ENCODE assay signal across 7 cellular contexts in the genomic region with DNA sequence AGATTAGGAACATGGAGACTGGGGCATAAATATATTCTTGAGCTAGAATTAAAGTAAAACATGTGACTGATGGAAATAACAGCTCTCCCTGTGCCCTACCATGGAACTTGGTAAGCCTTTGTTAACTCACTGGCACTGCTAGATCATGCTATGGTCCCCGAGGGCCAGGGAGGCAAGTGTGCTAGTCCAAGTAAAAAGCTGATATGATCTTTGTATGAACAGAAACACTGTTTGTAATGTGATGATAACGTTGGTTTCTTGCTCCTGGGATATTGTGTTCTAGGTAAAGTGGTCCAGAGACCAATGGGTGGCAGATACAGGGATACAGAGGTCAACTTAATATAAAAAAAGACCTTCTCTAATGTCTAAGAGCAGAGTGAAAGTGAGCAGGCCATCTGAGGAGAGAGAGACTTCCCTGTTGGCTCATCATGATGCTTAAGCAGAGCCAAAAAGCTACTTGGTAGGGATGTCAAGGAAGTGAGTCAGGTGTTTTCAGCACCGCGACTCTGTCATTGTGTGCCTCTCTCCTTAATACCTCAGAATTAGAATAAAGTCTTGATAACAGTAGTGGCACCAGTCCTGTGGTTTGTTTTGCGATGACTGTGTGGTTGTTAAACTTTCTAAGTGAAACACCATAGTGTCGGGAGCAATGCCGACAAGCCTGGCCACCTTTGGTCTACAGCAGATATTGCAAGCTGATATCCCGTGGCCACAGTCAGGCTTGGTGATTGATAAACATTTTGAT. TPM values are rescaled to one million over a fixed set of nuclear protein-coding genes. Genes with fewer than 3 reads are reported as not detected.
DNase-seq lines count a peak whose midpoint lies in the region; ATAC-seq, FAIRE-seq and TF ChIP-seq lines count a peak whose summit lies in the region.

No MANE protein-coding gene starts in this region.

- DNase-seq in GM19240 (ENCODE audit: insufficient read length, low spot score) = peak; percentile 8
- no peak for DNase-seq in activated B cell treated with CpG ODN at 0.5 μM for 24 hours
- DNase-seq in endothelial cell of umbilical vein (ENCODE audit: low read depth, low spot score) = peak; percentile 49
- DNase-seq in stimulated activated CD8-positive, alpha-beta memory T cell treated with anti-CD3 and anti-CD28 coated beads, Interleukin-7, amount 100 ng/mL, for 24 hours (ENCODE audit: low read depth) = peak; percentile 11
- no peak for DNase-seq in NCI-H510A (lab: John Stamatoyannopoulos, UW)
- no peak for DNase-seq in left lung

- H3K4me3 Mint-ChIP-seq in activated B cell treated with CpG ODN at 0.5 μM for 24 hours = peak overlapping the region; percentile 39

- H3K4me1 ChIP-seq in endothelial cell of umbilical vein (ENCODE audit: control insufficient read depth, extremely low read depth, insufficient read depth, low read length) (peaks cover 8% of the 10 kb centered on the region), left lung (no peaks in the 10 kb centered on the region)

- TF ChIP-seq CTCF in activated B cell treated with CpG ODN at 0.5 μM for 24 hours (IDR thresholded peaks at IDR 0.05) = no peak
- TF ChIP-seq CTCF in endothelial cell of umbilical vein (IDR thresholded peaks at IDR 0.05; ENCODE audit: extremely low read depth in 1 of 2, insufficient read depth in 1 of 2, low read depth in 1 of 2, low read length in 2 of 2) = no peak
- no peak for TF ChIP-seq CTCF in left lung (IDR thresholded peaks at IDR 0.05)

- H2AFZ ChIP-seq in endothelial cell of umbilical vein (ENCODE audit: low read depth, low read length) = no peak overlapping the region

- intact Hi-C loops in activated B cell treated with CpG ODN at 0.5 μM for 24 hours (cut with micrococcal nuclease) = loop anchor here (1.0 to 10.0 kb wide), 4 partner anchors 28 to 450 kb away; a partner anchor contains a TSS
- intact Hi-C loops in endothelial cell of umbilical vein (cut with micrococcal nuclease) = no loop called here
- intact Hi-C loops in left lung (cut with DNase I) = no loop called here

- no peaks in the 10 kb centered on the region for H3K27me3 ChIP-seq in endothelial cell of umbilical vein (ENCODE audit: control insufficient read depth in 2 of 2, insufficient read depth in 2 of 2, low read length in 2 of 2)
- no peaks in the 10 kb centered on the region for H3K27me3 ChIP-seq in left lung

- no TSS peak for BruUV-seq in endothelial cell of umbilical vein (replicated peaks; lab: Mats Ljungman, UMichigan)

- H3K36me3 Mint-ChIP-seq in activated B cell treated with CpG ODN at 0.5 μM for 24 hours (ENCODE audit: low read depth) = peaks cover 7% of the 10 kb centered on the region

- ATAC-seq in HG03066 (IDR thresholded peaks at IDR 0.05; ENCODE audit: low read depth, unreplicated experiment) (peak; percentile 47), activated B cell treated with CpG ODN at 0.5 μM for 24 hours (ENCODE audit: low read depth) (peak; percentile 56), left lung (no peak)

- no peak overlapping the region for H3K27ac ChIP-seq in endothelial cell of umbilical vein (ENCODE audit: insufficient read depth, low read depth, low read length)
- no peak overlapping the region for H3K27ac ChIP-seq in left lung

- H3K79me2 ChIP-seq in endothelial cell of umbilical vein (ENCODE audit: control insufficient read depth, insufficient read depth, low read length) = peaks cover 5% of the 10 kb centered on the region

- no peak for TF ChIP-seq POLR2A in endothelial cell of umbilical vein (IDR thresholded peaks at IDR 0.05; ENCODE audit: low read depth, low read length)

- CTCF ChIA-PET in activated B cell treated with CpG ODN at 0.5 μM for 24 hours (lab: Charles Lee) = interaction anchor here (0.7 to 1.4 kb wide), 5 partner anchors 14 to 452 kb away, joined by 3 to 4 read pairs (median 3); no protein-coding TSS in a partner anchor
- CTCF ChIA-PET in endothelial cell of umbilical vein (lab: Charles Lee) = interaction anchor here (0.7 to 1.7 kb wide), 8 partner anchors 9 to 481 kb away, joined by 3 to 9 read pairs (median 3); a partner anchor contains a TSS

- H3K9me1 ChIP-seq in endothelial cell of umbilical vein (replicated peaks; ENCODE audit: control insufficient read depth, extremely low read depth, insufficient read depth, low read length) = no peaks in the 10 kb centered on the region

- no peak overlapping the region for H3K9ac ChIP-seq in endothelial cell of umbilical vein (replicated peaks; ENCODE audit: extremely low read depth, insufficient read depth, low read length)

- H3K27ac Mint-ChIP-seq in activated B cell treated with CpG ODN at 0.5 μM for 24 hours = peak overlapping the region; percentile 90

- H4K20me1 ChIP-seq in endothelial cell of umbilical vein (replicated peaks; ENCODE audit: control insufficient read depth, extremely low read depth, insufficient read depth, low read length) = no peaks in the 10 kb centered on the region

- H3K27me3 Mint-ChIP-seq in activated B cell treated with CpG ODN at 0.5 μM for 24 hours = no peaks in the 10 kb centered on the region

- dilution Hi-C loops in endothelial cell of umbilical vein (cut with MboI; ENCODE audit: extremely low pct_ligation_motif_present, low sequenced_read_pairs) = no loop called here

- peak; percentile 72 for FAIRE-seq in endothelial cell of umbilical vein (lab: Jason Lieb, UNC)

- H3K9me3 ChIP-seq in endothelial cell of umbilical vein (replicated peaks; ENCODE audit: control insufficient read depth, insufficient read depth, low read length) (no peaks in the 10 kb centered on the region), left lung (no peaks in the 10 kb centered on the region)

- no peak overlapping the region for H3K4me2 ChIP-seq in endothelial cell of umbilical vein (ENCODE audit: insufficient read depth, low read length)

- H3K4me1 Mint-ChIP-seq in activated B cell treated with CpG ODN at 0.5 μM for 24 hours = peaks cover 49% of the 10 kb centered on the region

- no peaks in the 10 kb centered on the region for H3K36me3 ChIP-seq in endothelial cell of umbilical vein (ENCODE audit: control insufficient read depth in 2 of 2, extremely low read depth in 1 of 2, insufficient read depth in 2 of 2, low read length in 2 of 2)
- H3K36me3 ChIP-seq in left lung = no peaks in the 10 kb centered on the region

- no peaks in the 10 kb centered on the region for H3K9me3 Mint-ChIP-seq in activated B cell treated with CpG ODN at 0.5 μM for 24 hours

- POLR2A ChIA-PET in activated B cell treated with CpG ODN at 0.5 μM for 24 hours (lab: Charles Lee) = interaction anchor here (0.7 to 1.7 kb wide), 9 partner anchors 9 to 481 kb away, joined by 3 to 15 read pairs (median 4); a partner anchor contains a TSS
- POLR2A ChIA-PET in endothelial cell of umbilical vein (lab: Charles Lee) = interaction anchor here (0.8 kb wide), 1 partner anchor 38 kb away, joined by 5 read pairs; no protein-coding TSS in a partner anchor

- H3K4me3 ChIP-seq in endothelial cell of umbilical vein (replicated peaks in 1 of 3; ENCODE audit: insufficient read depth in 1 of 3, low read depth in 1 of 3, low read length in 3 of 3) = no peak overlapping the region
- no peak overlapping the region for H3K4me3 ChIP-seq in left lung

TF ChIP-seq in endothelial cell of umbilical vein, 7 proteins besides CTCF, POLR2A, EP300 and RAD21:
- TF ChIP-seq FOS (IDR thresholded peaks at IDR 0.05; ENCODE audit: borderline replicate concordance, insufficient read depth, low read length) (peak; percentile 52), MYC (IDR thresholded peaks at IDR 0.05; ENCODE audit: low read depth, low read length) (no peak)

RNA-seq across cellular contexts. Expression of a gene that starts 27.7 kb away (rescaled TPM):
- total RNA-seq in activated B cell treated with CpG ODN at 0.5 μM for 24 hours (55.5 and 67.6 TPM in 2 replicates), endothelial cell of umbilical vein (45.8 and 51.0 TPM in 2 replicates), left lung (10 to 100 TPM; 20.5 to 21.2 TPM)
- 12.2 and 13.9 TPM in 2 replicates for polyA plus RNA-seq in endothelial cell of umbilical vein
- 9.3 and 9.5 TPM in 2 replicates for polyA plus RNA-seq in endothelial cell of umbilical vein (2011; cell fraction: cytosol; rRNA removed)
- 41.1 and 45.4 TPM in 2 replicates for polyA plus RNA-seq in endothelial cell of umbilical vein (2011; cell fraction: nucleus; rRNA removed)
- polyA plus RNA-seq in endothelial cell of umbilical vein (2012) = 22.2 and 24.6 TPM in 2 replicates
- polyA minus RNA-seq in endothelial cell of umbilical vein = 56.6 and 66.6 TPM in 2 replicates
- 8.1 TPM for polyA minus RNA-seq in endothelial cell of umbilical vein (2011; cell fraction: cytosol; rRNA and poly(A)+ RNA removed)
- 145 TPM in 2 replicates for polyA minus RNA-seq in endothelial cell of umbilical vein (2011; cell fraction: nucleus; rRNA and poly(A)+ RNA removed)

Comparison
In these comparisons a context has a peak if more than half of its experiments do, and no peak if none do; other contexts are left out.
1. DNase-seq: peak in GM19240 (single experiment), endothelial cell of umbilical vein (single experiment) and stimulated activated CD8-positive, alpha-beta memory T cell treated with anti-CD3 and anti-CD28 coated beads, Interleukin-7, amount 100 ng/mL, for 24 hours (single experiment); none in activated B cell treated with CpG ODN at 0.5 μM for 24 hours (single experiment), NCI-H510A (single experiment) and left lung (0 of 2).